ENCODE assay signal across 11 cellular contexts in the genomic region with DNA sequence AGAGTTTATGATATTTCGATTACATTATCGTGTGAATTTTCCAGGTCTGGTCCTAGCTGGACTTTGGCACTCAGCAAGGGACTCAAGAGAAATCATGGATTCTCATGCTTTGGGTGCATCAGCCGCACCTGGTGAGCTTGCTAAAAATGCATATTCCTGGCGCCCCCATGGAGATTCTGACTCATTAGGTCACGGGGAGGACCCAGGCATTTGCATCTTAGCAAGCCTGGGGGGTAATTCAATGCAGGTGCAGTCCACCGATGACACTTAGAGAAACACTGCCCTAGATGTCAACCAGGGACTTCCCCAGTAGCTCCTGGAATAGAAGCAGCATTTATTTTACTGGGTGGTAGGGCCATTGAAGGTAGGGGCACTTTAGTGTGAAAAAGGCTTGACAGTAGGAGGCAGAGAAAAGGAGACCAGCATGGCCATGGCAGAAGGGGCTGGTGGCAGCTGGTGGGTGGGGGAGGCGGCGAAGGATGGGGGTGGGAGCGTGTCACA. TPM values are rescaled to one million over a fixed set of nuclear protein-coding genes. Genes with fewer than 3 reads are reported as not detected.
DNase-seq lines count a peak whose midpoint lies in the region; ATAC-seq and TF ChIP-seq lines count a peak whose summit lies in the region.
"Had no signal": no experiment of that assay in that cellular context is flagged by ENCODE, and none has a peak within 500 bp of the region (broad histone marks: within the 10 kb centered on the region; RNA-seq: fewer than 3 reads in every experiment).

No MANE protein-coding gene starts in this region.

- TF ChIP-seq POLR2A in stomach (IDR thresholded peaks at IDR 0.05), result no peak

- DNase-seq in activated naive CD4-positive, alpha-beta T cell treated with anti-CD3 and anti-CD28 coated beads for 36 hours, result peak; percentile 83
- DNase-seq in activated naive CD4-positive, alpha-beta T cell treated with Interleukin-2 at 50 U/mL for 16 hours, result no peak
- DNase-seq in Karpas-422, result peak; percentile 62
- DNase-seq in stomach, result no peak
- DNase-seq in islet precursor cell, result no peak
- no peak for DNase-seq in pons (ENCODE audit: low spot score)
- DNase-seq in NCI-H1105 (lab: John Stamatoyannopoulos, UW), result no peak
- DNase-seq: KBM-7 had no signal

- H3K79me2 ChIP-seq in Karpas-422 (ENCODE audit: low read length), result no peaks in the 10 kb centered on the region

- H3K9me3 Mint-ChIP-seq in activated naive CD4-positive, alpha-beta T cell treated with anti-CD3 and anti-CD28 coated beads for 36 hours, result no peaks in the 10 kb centered on the region

- H3K27me3 Mint-ChIP-seq in activated naive CD4-positive, alpha-beta T cell treated with anti-CD3 and anti-CD28 coated beads for 36 hours (ENCODE audit: low read depth), result no peaks in the 10 kb centered on the region

- no peak overlapping the region for H3K4me2 ChIP-seq in Karpas-422 (ENCODE audit: low read depth, low read length, poor library complexity, severe bottlenecking)

- TF ChIP-seq EP300 in stomach (IDR thresholded peaks at IDR 0.05), result no peak

- H4K20me1 ChIP-seq in Karpas-422 (ENCODE audit: insufficient read depth, low read depth, low read length), result no peaks in the 10 kb centered on the region

- CTCF ChIA-PET in activated naive CD4-positive, alpha-beta T cell treated with anti-CD3 and anti-CD28 coated beads for 36 hours (lab: Charles Lee), result interaction anchor here (2.9 kb wide), 1 partner anchor 11 kb away, joined by 11 read pairs; no protein-coding TSS in a partner anchor

- no peaks in the 10 kb centered on the region for H3K36me3 Mint-ChIP-seq in activated naive CD4-positive, alpha-beta T cell treated with anti-CD3 and anti-CD28 coated beads for 36 hours (ENCODE audit: low read depth)

- intact Hi-C loops in activated naive CD4-positive, alpha-beta T cell treated with anti-CD3 and anti-CD28 coated beads for 36 hours (cut with micrococcal nuclease), result loop anchor here (1.0 to 5.0 kb wide), 3 partner anchors 25 to 68 kb away; no protein-coding TSS in a partner anchor
- intact Hi-C loops in stomach (cut with DNase I; ENCODE audit: low total_unique reads), result no loop called here

- no peak overlapping the region for H3K27ac ChIP-seq in Karpas-422 (ENCODE audit: low read length)
- peak overlapping the region; percentile 76 to 91 (median 85) for H3K27ac ChIP-seq in stomach
- H3K27ac ChIP-seq: VCaP had no signal

- peak; percentile 81 for ATAC-seq in HG02571 (IDR thresholded peaks at IDR 0.05; ENCODE audit: unreplicated experiment)

- no peaks in the 10 kb centered on the region for H3K9me3 ChIP-seq in Karpas-422 (ENCODE audit: low read length)
- H3K9me3 ChIP-seq in stomach, result no peaks in the 10 kb centered on the region

- H3K9ac ChIP-seq in Karpas-422 (ENCODE audit: low read length), result no peak overlapping the region

- no peak for TF ChIP-seq CTCF in stomach (IDR thresholded peaks at IDR 0.05)

- H3K4me1 ChIP-seq in Karpas-422 (ENCODE audit: low read length) (peaks cover 41% of the 10 kb centered on the region), stomach (peaks cover 65 to 98% (median 82%) of the 10 kb centered on the region in 4 donors)

- 85 to 95% (median 89%) methylated on average over 9 of the region's 9 CpGs for WGBS in stomach, 5 donors

- H3K4me3 ChIP-seq in Karpas-422 (ENCODE audit: low read length) (no peak overlapping the region), stomach (no peak overlapping the region)
- H3K4me3 ChIP-seq: lung had no signal

- H3K4me1 Mint-ChIP-seq in activated naive CD4-positive, alpha-beta T cell treated with anti-CD3 and anti-CD28 coated beads for 36 hours (ENCODE audit: low read depth), result peaks cover 49% of the 10 kb centered on the region

- peak overlapping the region; percentile 65 for H3K27ac Mint-ChIP-seq in activated naive CD4-positive, alpha-beta T cell treated with anti-CD3 and anti-CD28 coated beads for 36 hours

- no peaks in the 10 kb centered on the region for H3K9me2 ChIP-seq in Karpas-422 (replicated peaks; ENCODE audit: insufficient read depth, low read length)

- no peaks in the 10 kb centered on the region for H3K27me3 ChIP-seq in Karpas-422 (ENCODE audit: low read length)
- no peaks in the 10 kb centered on the region for H3K27me3 ChIP-seq in stomach

- H2AFZ ChIP-seq in Karpas-422 (ENCODE audit: low read length), result no peak overlapping the region

- H3K36me3 ChIP-seq in Karpas-422 (ENCODE audit: insufficient read depth, low read length), result no peaks in the 10 kb centered on the region
- no peaks in the 10 kb centered on the region for H3K36me3 ChIP-seq in stomach

- no peak overlapping the region for H3K4me3 Mint-ChIP-seq in activated naive CD4-positive, alpha-beta T cell treated with anti-CD3 and anti-CD28 coated beads for 36 hours

RNA-seq across cellular contexts. Expression of a gene that starts 29.9 kb away (rescaled TPM):
- 100 to 1,000 TPM; 143 to 146 TPM for total RNA-seq in activated naive CD4-positive, alpha-beta T cell treated with anti-CD3 and anti-CD28 coated beads for 36 hours
- total RNA-seq in Karpas-422 (2014; rRNA removed; shearing (Covaris generic); ENCODE audit: low replicate concordance), result 40.0 and 77.4 TPM in 2 replicates
- total RNA-seq in stomach, result 100 to 1,000 TPM in 3 of 5 donors, 10 to 100 TPM in 2; 39.3 to 605 (median 130) TPM
- 100 to 1,000 TPM; 111 to 122 (median 115) TPM for polyA plus RNA-seq in stomach

Comparison
In these comparisons a context has a peak if more than half of its experiments do, and no peak if none do; other contexts are left out.
1. DNase-seq: peak in activated naive CD4-positive, alpha-beta T cell treated with anti-CD3 and anti-CD28 coated beads for 36 hours (single experiment) and Karpas-422 (single experiment); none in activated naive CD4-positive, alpha-beta T cell treated with Interleukin-2 at 50 U/mL for 16 hours (single experiment), stomach (single experiment), islet precursor cell (single experiment), pons (single experiment) and NCI-H1105 (single experiment).